In genomic region chr4:158521490-158522111, GRCh38 we compare ENCODE assay signal across 19 cellular contexts. TPM values are rescaled to one million over a fixed set of nuclear protein-coding genes. Genes with fewer than 3 reads are reported as not detected.
DNase-seq lines count a peak whose midpoint lies in the region; ATAC-seq, FAIRE-seq and TF ChIP-seq lines count a peak whose summit lies in the region.
"Had no signal": no experiment of that assay in that cellular context is flagged by ENCODE, and none has a peak within 500 bp of the region (broad histone marks: within the 10 kb centered on the region; RNA-seq: fewer than 3 reads in every experiment).

TSS of gene RXFP1 (plus strand) at chr4:158521882. CDS start at chr4:158521977, 95 bp downstream.

- no peak for TF ChIP-seq EP300 in stomach (IDR thresholded peaks at IDR 0.05)

- H3K27me3 ChIP-seq in PC-3 (ENCODE audit: low read length) (no peaks in the 10 kb centered on the region), endothelial cell of umbilical vein (ENCODE audit: control insufficient read depth in 2 of 2, insufficient read depth in 2 of 2, low read length in 2 of 2) (no peaks in the 10 kb centered on the region), thoracic aorta (replicated peaks; ENCODE audit: insufficient read depth) (no peaks in the 10 kb centered on the region), stomach (no peaks in the 10 kb centered on the region)
- H3K27me3 ChIP-seq: adrenal gland, gastrocnemius medialis had no signal

- H3K9ac ChIP-seq in PC-3 (ENCODE audit: low read length) (no peak within 1 kb of the TSS), endothelial cell of umbilical vein (replicated peaks; ENCODE audit: extremely low read depth, insufficient read depth, low read length) (no peak within 1 kb of the TSS)

- no TSS peak for BruUV-seq in PC-3 (replicated peaks; lab: Mats Ljungman, UMichigan)
- BruUV-seq in endothelial cell of umbilical vein (replicated peaks; lab: Mats Ljungman, UMichigan): no TSS peak

- CTCF ChIA-PET in PC-3 (lab: Charles Lee) (no interaction called here), endothelial cell of umbilical vein (lab: Charles Lee) (interaction anchor here (1.3 to 2.4 kb wide), 2 partner anchors 10 to 26 kb away, joined by 3 to 11 read pairs; no protein-coding TSS in a partner anchor)

- POLR2A ChIA-PET in PC-3 (lab: Charles Lee; ENCODE audit: unreplicated experiment) (no interaction called here), endothelial cell of umbilical vein (lab: Charles Lee) (no interaction called here)

- WGBS in stomach, 5 donors: 22 to 45% (median 25%) methylated on average over 11 of the region's 11 CpGs

- no peaks in the 10 kb centered on the region for H3K9me3 ChIP-seq in PC-3 (ENCODE audit: low read length)
- no peaks in the 10 kb centered on the region for H3K9me3 ChIP-seq in endothelial cell of umbilical vein (replicated peaks; ENCODE audit: control insufficient read depth, insufficient read depth, low read length)
- H3K9me3 ChIP-seq in thoracic aorta: no peaks in the 10 kb centered on the region
- H3K9me3 ChIP-seq in stomach: no peaks in the 10 kb centered on the region
- H3K9me3 ChIP-seq: adrenal gland, gastrocnemius medialis, left ventricle myocardium inferior had no signal

- no peaks in the 10 kb centered on the region for H3K9me2 ChIP-seq in PC-3 (replicated peaks; ENCODE audit: low read length)

- dilution Hi-C loops in endothelial cell of umbilical vein (cut with MboI; ENCODE audit: extremely low pct_ligation_motif_present, low sequenced_read_pairs): no loop called here

- ATAC-seq in HG02981 (IDR thresholded peaks at IDR 0.05; ENCODE audit: unreplicated experiment) (peak; percentile 43), PC-3 (no peak), thoracic aorta (ENCODE audit: insufficient number of reproducible peaks, low FRiP score, low read depth) (no peak), HG02840 (IDR thresholded peaks at IDR 0.05; ENCODE audit: low FRiP score, unreplicated experiment) (no peak)
- ATAC-seq: gastrocnemius medialis, Right ventricle myocardium inferior, sciatic nerve had no signal

- no peak for TF ChIP-seq POLR2A in endothelial cell of umbilical vein (IDR thresholded peaks at IDR 0.05; ENCODE audit: low read depth, low read length)
- TF ChIP-seq POLR2A in stomach (IDR thresholded peaks at IDR 0.05): no peak

- no peak within 1 kb of the TSS for H3K27ac ChIP-seq in PC-3 (ENCODE audit: low read length)
- no peak within 1 kb of the TSS for H3K27ac ChIP-seq in endothelial cell of umbilical vein (ENCODE audit: insufficient read depth, low read depth, low read length)
- H3K27ac ChIP-seq in thoracic aorta: no peak within 1 kb of the TSS
- no peak within 1 kb of the TSS for H3K27ac ChIP-seq in stomach
- H3K27ac ChIP-seq: gastrocnemius medialis, left ventricle myocardium inferior had no signal

- FAIRE-seq in endothelial cell of umbilical vein (lab: Jason Lieb, UNC): no peak

- H4K20me1 ChIP-seq in PC-3 (ENCODE audit: low read length) (no peaks in the 10 kb centered on the region), endothelial cell of umbilical vein (replicated peaks; ENCODE audit: control insufficient read depth, extremely low read depth, insufficient read depth, low read length) (no peaks in the 10 kb centered on the region)

- H2AFZ ChIP-seq in PC-3 (ENCODE audit: low read length) (no peak within 1 kb of the TSS), endothelial cell of umbilical vein (ENCODE audit: low read depth, low read length) (peak within 1 kb of the TSS; percentile 89)

- no peaks in the 10 kb centered on the region for H3K36me3 ChIP-seq in PC-3 (ENCODE audit: low read depth, low read length)
- no peaks in the 10 kb centered on the region for H3K36me3 ChIP-seq in endothelial cell of umbilical vein (ENCODE audit: control insufficient read depth in 2 of 2, extremely low read depth in 1 of 2, insufficient read depth in 2 of 2, low read length in 2 of 2)
- no peaks in the 10 kb centered on the region for H3K36me3 ChIP-seq in thoracic aorta
- no peaks in the 10 kb centered on the region for H3K36me3 ChIP-seq in stomach
- H3K36me3 ChIP-seq: adrenal gland, gastrocnemius medialis, left ventricle myocardium inferior had no signal

- H3K79me2 ChIP-seq in PC-3 (ENCODE audit: low read length) (no peaks in the 10 kb centered on the region), endothelial cell of umbilical vein (ENCODE audit: control insufficient read depth, insufficient read depth, low read length) (no peaks in the 10 kb centered on the region)

- H3K4me3 ChIP-seq in PC-3 (ENCODE audit: low read length) (no peak within 1 kb of the TSS), endothelial cell of umbilical vein (replicated peaks in 1 of 3; ENCODE audit: insufficient read depth in 1 of 3, low read depth in 1 of 3, low read length in 3 of 3) (peak within 1 kb of the TSS in 1 of 3 experiments; percentile 35), thoracic aorta (peak within 1 kb of the TSS; percentile 54), stomach (no peak within 1 kb of the TSS)
- H3K4me3 ChIP-seq: gastrocnemius medialis, left ventricle myocardium inferior had no signal

- no peaks in the 10 kb centered on the region for H3F3A ChIP-seq in PC-3 (ENCODE audit: low read length, unreplicated experiment)

- peaks cover 33% of the 10 kb centered on the region for H3K4me1 ChIP-seq in PC-3 (ENCODE audit: insufficient read depth, low read length)
- no peaks in the 10 kb centered on the region for H3K4me1 ChIP-seq in endothelial cell of umbilical vein (ENCODE audit: control insufficient read depth, extremely low read depth, insufficient read depth, low read length)
- H3K4me1 ChIP-seq in thoracic aorta (ENCODE audit: control insufficient read depth in 1 of 2, low read depth in 2 of 2): peaks cover 0 to 2% of the 10 kb centered on the region in 2 donors
- no peaks in the 10 kb centered on the region for H3K4me1 ChIP-seq in stomach
- H3K4me1 ChIP-seq: adrenal gland, gastrocnemius medialis, left ventricle myocardium inferior had no signal

- no peak for TF ChIP-seq CTCF in PC-3 (conservative IDR thresholded peaks at IDR 0.05; ENCODE audit: low read depth, low read length)
- no peak for TF ChIP-seq CTCF in endothelial cell of umbilical vein (IDR thresholded peaks at IDR 0.05; ENCODE audit: extremely low read depth in 1 of 2, insufficient read depth in 1 of 2, low read depth in 1 of 2, low read length in 2 of 2)
- TF ChIP-seq CTCF in thoracic aorta (IDR thresholded peaks at IDR 0.05): no peak
- no peak for TF ChIP-seq CTCF in stomach (IDR thresholded peaks at IDR 0.05)

- no peak for DNase-seq in PC-3
- DNase-seq in endothelial cell of umbilical vein (ENCODE audit: low read depth, low spot score): peak; percentile 28
- no peak for DNase-seq in thoracic aorta (ENCODE audit: low spot score)
- no peak for DNase-seq in stomach
- no peak for DNase-seq in KG1 (lab: John Stamatoyannopoulos, UW)
- DNase-seq in NCI-H1694 treated with DMSO at 0.1 percent for 48 hours (lab: John Stamatoyannopoulos, UW): no peak
- DNase-seq: activated B cell treated with CpG ODN at 0.5 μM for 24 hours; adrenal gland; Calu3; gastrocnemius medialis; left ventricle myocardium inferior; NCI-H1105 treated with DMSO at 0.1 percent for 48 hours; stimulated activated CD4-positive, alpha-beta T cell treated with anti-CD3 and anti-CD28 coated beads, Interleukin-1b, Interleukin-23, amount 100 ng/mL, for 48 hours had no signal

- H3K4me2 ChIP-seq in PC-3 (ENCODE audit: low read length) (0 out of 2 replicates have a peak within 1 kb of the TSS, but pooled peaks have one; percentile 22), endothelial cell of umbilical vein (ENCODE audit: insufficient read depth, low read length) (peak within 1 kb of the TSS; percentile 58)

- intact Hi-C loops in PC-3 (cut with micrococcal nuclease) (loop anchor here (5.0 to 10.0 kb wide), 2 partner anchors 51 to 427 kb away; no protein-coding TSS in a partner anchor), endothelial cell of umbilical vein (cut with micrococcal nuclease) (no loop called here), stomach (cut with DNase I; ENCODE audit: low total_unique reads) (no loop called here)

- no peaks in the 10 kb centered on the region for H3K9me1 ChIP-seq in endothelial cell of umbilical vein (replicated peaks; ENCODE audit: control insufficient read depth, extremely low read depth, insufficient read depth, low read length)

TF ChIP-seq in endothelial cell of umbilical vein, 7 proteins besides CTCF, POLR2A, EP300 and RAD21:
- TF ChIP-seq EZH2 (IDR thresholded peaks at IDR 0.05; ENCODE audit: borderline replicate concordance, low read depth, low read length, severe bottlenecking) (no peak), MAX (IDR thresholded peaks at IDR 0.05; ENCODE audit: insufficient read depth, insufficient read length) (no peak), POLR2AphosphoS5 (IDR thresholded peaks at IDR 0.05; ENCODE audit: insufficient read depth, low read depth, low read length) (no peak), MYC (IDR thresholded peaks at IDR 0.05; ENCODE audit: low read depth, low read length) (no peak), GATA2 (IDR thresholded peaks at IDR 0.05; ENCODE audit: insufficient read depth, insufficient read length, low read depth, low read length) (no peak), JUN (IDR thresholded peaks at IDR 0.05; ENCODE audit: borderline replicate concordance, insufficient read depth, insufficient read length, low read depth) (no peak), FOS (IDR thresholded peaks at IDR 0.05; ENCODE audit: borderline replicate concordance, insufficient read depth, low read length) (no peak)
TF ChIP-seq in endothelial cell of umbilical vein: peak in this region for 0.

RNA-seq across cellular contexts. Expression of gene RXFP1, which starts in this region (rescaled TPM):
- not detected in 2 replicates for total RNA-seq in PC-3 (2014; rRNA removed)
- not detected in 2 replicates for total RNA-seq in endothelial cell of umbilical vein
- not detected in 2 replicates for polyA plus RNA-seq in endothelial cell of umbilical vein
- polyA plus RNA-seq in endothelial cell of umbilical vein (2011; cell fraction: cytosol; rRNA removed): not detected in 2 replicates
- 0.06 and 0.08 TPM in 2 replicates for polyA plus RNA-seq in endothelial cell of umbilical vein (2011; cell fraction: nucleus; rRNA removed)
- polyA plus RNA-seq in endothelial cell of umbilical vein (2012): not detected in 2 replicates
- not detected in 2 replicates for polyA minus RNA-seq in endothelial cell of umbilical vein
- not detected for polyA minus RNA-seq in endothelial cell of umbilical vein (2011; cell fraction: cytosol; rRNA and poly(A)+ RNA removed)
- not detected in 2 replicates for polyA minus RNA-seq in endothelial cell of umbilical vein (2011; cell fraction: nucleus; rRNA and poly(A)+ RNA removed)
- total RNA-seq in thoracic aorta: 1 to 10 TPM in 1 of 2 donors, under 1 TPM in 1; 0.35 to 9.6 TPM
- 1 to 10 TPM in 1 of 5 donors, not detected in 4; 1.3 TPM for total RNA-seq in stomach
- polyA plus RNA-seq in stomach: under 1 TPM in 1 of 3 donors, not detected in 2; 0.15 TPM
- total RNA-seq: activated B cell treated with CpG ODN at 0.5 μM for 24 hours; activated T-helper 2 cell treated with anti-CD3 and anti-CD28 coated beads, Interferon-gamma antibody, Interleukin-2, Interleukin-4, amounts not matched to agents 10 μg/mL and 5 μg/mL and 100 μg/mL, durations not matched to agents 14 hours and 24 hours and 36 hours; Calu3; gastrocnemius medialis; left ventricle myocardium inferior; Right ventricle myocardium inferior; sciatic nerve; T-helper 1 cell treated with Interleukin-12 subunit alpha and Interleukin-12 subunit beta and Interleukin-4 antibody, amounts not matched to agents 30 ng/mL and 1 ng/mL, for 36 hours had no signal

Comparison
In these comparisons a context has a peak if more than half of its experiments do, and no peak if none do; other contexts are left out.
1. Peak in DNase-seq and H3K4me2 ChIP-seq in endothelial cell of umbilical vein; RNA of the gene not detected or under 1 TPM.